9 cellular contexts compared by ENCODE assay signal in the genomic region with DNA sequence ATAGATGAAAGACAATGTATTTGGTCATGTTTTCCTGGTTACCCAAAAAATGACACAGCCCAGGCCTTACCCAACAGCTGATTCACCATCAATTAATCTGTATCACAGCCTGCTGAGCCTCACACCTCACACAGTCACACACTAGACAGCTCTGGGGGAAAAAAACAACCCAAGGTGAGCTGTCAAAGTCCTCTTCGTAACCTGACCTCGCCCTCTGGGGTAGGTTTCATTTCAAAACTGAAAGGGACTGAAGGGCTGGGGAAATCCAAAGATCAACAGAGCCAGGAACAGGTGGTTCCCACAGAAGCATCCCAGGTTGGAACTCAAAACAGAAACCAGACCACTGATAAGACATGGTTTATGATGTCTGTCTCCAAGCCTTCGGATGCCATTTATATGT. TPM values are rescaled to one million over a fixed set of nuclear protein-coding genes. Genes with fewer than 3 reads are reported as not detected.
DNase-seq lines count a peak whose midpoint lies in the region; ATAC-seq lines count a peak whose summit lies in the region.
"Had no signal": no experiment of that assay in that cellular context is flagged by ENCODE, and none has a peak within 500 bp of the region (broad histone marks: within the 10 kb centered on the region; RNA-seq: fewer than 3 reads in every experiment).

No MANE protein-coding gene starts in this region.

- peak overlapping the region; percentile 49 for H3K4me3 Mint-ChIP-seq in activated CD8-positive, alpha-beta memory T cell treated with anti-CD3 and anti-CD28 coated beads, Interleukin-2, amount 10 ng/mL, durations not matched to agents 7 days and 5 days
- H3K4me3 Mint-ChIP-seq: nephron had no signal

- H3K27me3 Mint-ChIP-seq in activated CD8-positive, alpha-beta memory T cell treated with anti-CD3 and anti-CD28 coated beads, Interleukin-2, amount 10 ng/mL, durations not matched to agents 7 days and 5 days: no peaks in the 10 kb centered on the region

- in situ Hi-C loops in KBM-7 (cut with MboI; ENCODE audit: low pct_unique_long_range_greater_than_20kb, low sequenced_read_pairs): no loop called here

- peak overlapping the region; percentile 96 for H3K27ac Mint-ChIP-seq in activated CD8-positive, alpha-beta memory T cell treated with anti-CD3 and anti-CD28 coated beads, Interleukin-2, amount 10 ng/mL, durations not matched to agents 7 days and 5 days

- 0 out of 2 replicates have a peak overlapping the region, but pooled peaks have one; percentile 7 for H3K9ac ChIP-seq in iPS-20b (ENCODE audit: low read depth, low read length)

- H3K36me3 Mint-ChIP-seq in activated CD8-positive, alpha-beta memory T cell treated with anti-CD3 and anti-CD28 coated beads, Interleukin-2, amount 10 ng/mL, durations not matched to agents 7 days and 5 days: peaks cover 38% of the 10 kb centered on the region

- CTCF ChIA-PET in activated CD8-positive, alpha-beta memory T cell treated with anti-CD3 and anti-CD28 coated beads, Interleukin-2, amount 10 ng/mL, durations not matched to agents 7 days and 5 days (lab: Charles Lee): interaction anchor here (0.7 to 29.2 kb wide), 11 partner anchors 13 to 344 kb away, joined by 3 to 382 read pairs (median 17); partner anchors contain the start of genes MXD1 and PCBP1

- H3K9me3 ChIP-seq in iPS-20b (ENCODE audit: insufficient read depth, low read depth, low read length): no peaks in the 10 kb centered on the region

- H3K4me1 ChIP-seq in iPS-20b (ENCODE audit: insufficient read depth, low read length): no peaks in the 10 kb centered on the region

- H3K27me3 ChIP-seq in iPS-20b (ENCODE audit: insufficient read depth, low read length): no peaks in the 10 kb centered on the region

- no peak overlapping the region for H3K4me3 ChIP-seq in iPS-20b (ENCODE audit: low read length)

- H3K9me3 Mint-ChIP-seq in activated CD8-positive, alpha-beta memory T cell treated with anti-CD3 and anti-CD28 coated beads, Interleukin-2, amount 10 ng/mL, durations not matched to agents 7 days and 5 days (ENCODE audit: low read depth): no peaks in the 10 kb centered on the region
- H3K9me3 Mint-ChIP-seq: nephron had no signal

- no peak overlapping the region for H3K27ac ChIP-seq in iPS-20b (ENCODE audit: low read length)

- DNase-seq in activated CD8-positive, alpha-beta memory T cell treated with anti-CD3 and anti-CD28 coated beads, Interleukin-2, amount 10 ng/mL, durations not matched to agents 7 days and 5 days: peak; percentile 88
- peak; percentile 50 to 53 for DNase-seq in stimulated activated CD8-positive, alpha-beta memory T cell treated with anti-CD3 and anti-CD28 coated beads, Interleukin-4, amount 100 ng/mL, for 4 hours (ENCODE audit: low read depth in 2 of 2, low spot score in 1 of 2)
- DNase-seq in GM19238 (ENCODE audit: insufficient read length, low spot score) (no peak), islet precursor cell (no peak), KBM-7 (no peak)

- peaks cover 42% of the 10 kb centered on the region for H3K36me3 ChIP-seq in iPS-20b (ENCODE audit: insufficient read depth, low read depth, low read length)

- peak; percentile 76 for ATAC-seq in GM19372 (IDR thresholded peaks at IDR 0.05; ENCODE audit: low read depth, unreplicated experiment)
- ATAC-seq in HG03378 (IDR thresholded peaks at IDR 0.05; ENCODE audit: unreplicated experiment): peak; percentile 69
- ATAC-seq in activated CD8-positive, alpha-beta memory T cell treated with anti-CD3 and anti-CD28 coated beads, Interleukin-2, amount 10 ng/mL, durations not matched to agents 7 days and 5 days: peak; percentile 92

- peaks cover 46% of the 10 kb centered on the region for H3K4me1 Mint-ChIP-seq in activated CD8-positive, alpha-beta memory T cell treated with anti-CD3 and anti-CD28 coated beads, Interleukin-2, amount 10 ng/mL, durations not matched to agents 7 days and 5 days

RNA-seq across cellular contexts. Expression of gene PCBP1, which starts 18.2 kb away (rescaled TPM):
- 100 to 1,000 TPM; 429 to 464 TPM for total RNA-seq in activated CD8-positive, alpha-beta memory T cell treated with anti-CD3 and anti-CD28 coated beads, Interleukin-2, amount 10 ng/mL, durations not matched to agents 7 days and 5 days

Comparison
In these comparisons a context has a peak if more than half of its experiments do, and no peak if none do; other contexts are left out.
1. DNase-seq: peak in activated CD8-positive, alpha-beta memory T cell treated with anti-CD3 and anti-CD28 coated beads, Interleukin-2, amount 10 ng/mL, durations not matched to agents 7 days and 5 days (single experiment) and stimulated activated CD8-positive, alpha-beta memory T cell treated with anti-CD3 and anti-CD28 coated beads, Interleukin-4, amount 100 ng/mL, for 4 hours (2 of 2); none in GM19238 (single experiment), islet precursor cell (single experiment) and KBM-7 (single experiment).
2. Peak in every context shown above with its lines, with median percentiles within 50 percentile points of each other: ATAC-seq.